ENCODE assay signal across 8 cellular contexts in genomic region chr15:84748274-84749110, GRCh38. TPM values are rescaled to one million over a fixed set of nuclear protein-coding genes. Genes with fewer than 3 reads are reported as not detected.
A peak's percentile ranks its signal among the peaks of the same experiment; 100 is the strongest.
DNase-seq lines count a peak whose midpoint lies in the region; ATAC-seq and FAIRE-seq lines count a peak whose summit lies in the region.

Gene ZNF592, plus strand, starts transcription at chr15:84748592. Its CDS starts 34,084 bp downstream, at chr15:84782676.

- no CpG with 5 or more reads among the region's 127 CpGs for WGBS in neuronal stem cell (ENCODE audit: extremely low coverage in 2 of 2, insufficient read length in 2 of 2, insufficient replicate concordance in 1 of 2), 2 donors

- peak within 1 kb of the TSS; percentile 80 for H3K27ac ChIP-seq in SJSA1
- H3K27ac ChIP-seq in neuronal stem cell (replicated peaks; ENCODE audit: low read length), result peak within 1 kb of the TSS; percentile 90

- H4K91ac ChIP-seq in neuronal stem cell (ENCODE audit: low read depth, low read length, poor library complexity), result peak within 1 kb of the TSS; percentile 39

- peak within 1 kb of the TSS; percentile 72 for H4K8ac ChIP-seq in neuronal stem cell (ENCODE audit: low read depth, low read length)

- no peak within 1 kb of the TSS for H3K4ac ChIP-seq in neuronal stem cell (ENCODE audit: low read length)

- H3K18ac ChIP-seq in neuronal stem cell (ENCODE audit: low read length), result peak within 1 kb of the TSS; percentile 98

- peak within 1 kb of the TSS; percentile 97 for H3K9ac ChIP-seq in neuronal stem cell (ENCODE audit: low read depth, low read length, poor library complexity)

- H3K14ac ChIP-seq in neuronal stem cell (ENCODE audit: low read length), result peak within 1 kb of the TSS; percentile 75

- no peak for FAIRE-seq in frontal cortex (lab: Jason Lieb, UNC)

- H3K23ac ChIP-seq in neuronal stem cell (ENCODE audit: low read depth, low read length, poor library complexity), result peak within 1 kb of the TSS; percentile 97

- no peak within 1 kb of the TSS for H2BK12ac ChIP-seq in neuronal stem cell (ENCODE audit: low read length)

- H2BK120ac ChIP-seq in neuronal stem cell (ENCODE audit: low read depth, low read length), result no peak within 1 kb of the TSS

- peak within 1 kb of the TSS; percentile 84 for H3K4me2 ChIP-seq in neuronal stem cell (ENCODE audit: insufficient read depth, low read length, poor library complexity, severe bottlenecking)

- H3K36me3 ChIP-seq in SJSA1 (peaks cover 8% of the 10 kb centered on the region), neuronal stem cell (replicated peaks in 1 of 2; ENCODE audit: control insufficient read depth in 2 of 2, insufficient read depth in 2 of 2, low read length in 2 of 2) (no peaks in the 10 kb centered on the region)

- ATAC-seq in GM19467 (IDR thresholded peaks at IDR 0.05; ENCODE audit: unreplicated experiment), result peak; percentile 47

- H3K79me1 ChIP-seq in neuronal stem cell (ENCODE audit: low read depth, low read length), result no peaks in the 10 kb centered on the region

- H2BK15ac ChIP-seq in neuronal stem cell (ENCODE audit: low read length), result peak within 1 kb of the TSS; percentile 95

- peak within 1 kb of the TSS; percentile 95 for H2AFZ ChIP-seq in neuronal stem cell (ENCODE audit: low read length)

- peak; percentile 85 for DNase-seq in COLO668 (lab: John Stamatoyannopoulos, UW; ENCODE audit: unreplicated experiment)
- DNase-seq in HPDE6-E6E7 (ENCODE audit: extremely low spot score), result peak; percentile 66
- DNase-seq in SJSA1 (ENCODE audit: low read depth in 1 of 2, low spot score in 2 of 2), result peak in 1 of 2 experiments; percentile 81
- DNase-seq in activated gamma-delta T cell treated with anti-CD3 and anti-CD28 coated beads, Interleukin-2, amount 50 U/mL, for 16 hours (ENCODE audit: low read depth), result peak; percentile 64
- peak; percentile 85 to 91 for DNase-seq in frontal cortex (ENCODE audit: low spot score in 2 of 2)
- DNase-seq in neuronal stem cell (ENCODE audit: low spot score), result peak; percentile 64
- peak; percentile 67 for DNase-seq in superior temporal gyrus (ENCODE audit: extremely low spot score)

- H3K4me1 ChIP-seq in SJSA1 (replicated peaks) (peaks cover 22% of the 10 kb centered on the region), neuronal stem cell (ENCODE audit: control insufficient read depth in 2 of 2, insufficient read depth in 1 of 2, low read depth in 1 of 2, low read length in 2 of 2) (peaks cover 6 to 9% of the 10 kb centered on the region in 2 donors)

- H2BK5ac ChIP-seq in neuronal stem cell (ENCODE audit: low read length), result peak within 1 kb of the TSS; percentile 84

- peak within 1 kb of the TSS; percentile 64 for H2AK5ac ChIP-seq in neuronal stem cell (ENCODE audit: low read depth, low read length)

- H3K9me3 ChIP-seq in SJSA1 (replicated peaks), result no peaks in the 10 kb centered on the region
- no peaks in the 10 kb centered on the region for H3K9me3 ChIP-seq in neuronal stem cell (replicated peaks in 1 of 2; ENCODE audit: control insufficient read depth in 2 of 2, insufficient read depth in 1 of 2, low read depth in 1 of 2, low read length in 2 of 2)

- H3K27me3 ChIP-seq in SJSA1 (replicated peaks) (no peaks in the 10 kb centered on the region), neuronal stem cell (ENCODE audit: control insufficient read depth in 3 of 3, insufficient read depth in 3 of 3, low read depth in 1 of 3, low read length in 3 of 3) (no peaks in the 10 kb centered on the region)

- H3K4me3 ChIP-seq in SJSA1 (peak within 1 kb of the TSS; percentile 95), neuronal stem cell (ENCODE audit: low read length in 2 of 2) (peak within 1 kb of the TSS; percentile 59 to 94)

RNA-seq across cellular contexts. Expression of gene ZNF592, which starts in this region (rescaled TPM):
- 7.9 and 10.4 TPM in 2 replicates for total RNA-seq in SJSA1 (2014; rRNA removed; shearing (Covaris generic))
- total RNA-seq in frontal cortex, result 4.5 TPM
- 9.5 TPM for polyA plus RNA-seq in neuronal stem cell (2013, experiment 1 of 2)
- polyA plus RNA-seq in neuronal stem cell (2013, experiment 2 of 2), result 9.8 TPM
